ENCODE assay signal across 14 cellular contexts in genomic region chr16:10589106-10589505, GRCh38. TPM values are rescaled to one million over a fixed set of nuclear protein-coding genes. Genes with fewer than 3 reads are reported as not detected.
A peak's percentile ranks its signal among the peaks of the same experiment; 100 is the strongest.
DNase-seq lines count a peak whose midpoint lies in the region; ATAC-seq lines count a peak whose summit lies in the region.
"Had no signal": no experiment of that assay in that cellular context is flagged by ENCODE, and none has a peak within 500 bp of the region (broad histone marks: within the 10 kb centered on the region; RNA-seq: fewer than 3 reads in every experiment).

No MANE protein-coding gene starts in this region.

- 61 to 72% methylated on average over 5 of the region's 5 CpGs for WGBS in aorta, 2 donors

- H3K9me3 ChIP-seq in aorta (ENCODE audit: control insufficient read depth, low read length) = no peaks in the 10 kb centered on the region

- H3K4me3 ChIP-seq in aorta (ENCODE audit: low read length in 2 of 2) = no peak overlapping the region
- H3K4me3 ChIP-seq: GM12878, K562 had no signal

- no peak overlapping the region for H3K27ac ChIP-seq in aorta (ENCODE audit: low read depth in 1 of 2, low read length in 2 of 2)
- H3K27ac ChIP-seq: 22Rv1, HL-60 had no signal

- DNase-seq in DMS153 (lab: John Stamatoyannopoulos, UW) = peak; percentile 38
- DNase-seq in DMS153 treated with DMSO at 0.1 percent for 48 hours (lab: John Stamatoyannopoulos, UW; ENCODE audit: unreplicated experiment) = no peak
- DNase-seq in HT1080 (ENCODE audit: low read depth) = peak; percentile 9
- DNase-seq in cardiac septum (ENCODE audit: low spot score) = no peak
- DNase-seq in aorta = no peak
- no peak for DNase-seq in NCI-H446 (lab: John Stamatoyannopoulos, UW)
- DNase-seq: CD4-positive, CD25-positive, alpha-beta regulatory T cell; DMS79 had no signal

- peaks cover 0 to 2% of the 10 kb centered on the region in 2 donors for H3K27me3 ChIP-seq in aorta (ENCODE audit: control insufficient read depth in 1 of 2, insufficient read depth in 2 of 2, low read length in 1 of 2)

- ATAC-seq in esophagus mucosa (peak; percentile 95), aorta (ENCODE audit: low FRiP score) (no peak)
- ATAC-seq: GM12878, HCT116, K562 had no signal

- intact Hi-C loops in cardiac septum (cut with DNase I) = no loop called here
- intact Hi-C loops in aorta (cut with DNase I) = no loop called here

- no peaks in the 10 kb centered on the region for H3K36me3 ChIP-seq in aorta (ENCODE audit: control insufficient read depth in 1 of 2, insufficient read depth in 2 of 2, low read length in 1 of 2)

- H3K4me1 ChIP-seq in aorta (ENCODE audit: control insufficient read depth in 1 of 2, insufficient read depth in 2 of 2, low read length in 2 of 2) = no peaks in the 10 kb centered on the region

RNA-seq across cellular contexts. Expression of gene EMP2, which starts 8.7 kb away (rescaled TPM):
- total RNA-seq in HT1080 (2014; rRNA removed; shearing (Covaris generic)) = 11.2 and 12.3 TPM in 2 replicates
- polyA plus RNA-seq in HT1080 (2015; cell fraction: cytosol; rRNA removed) = 9.9 and 10.0 TPM in 2 replicates
- polyA plus RNA-seq in HT1080 (2015; cell fraction: nucleus; rRNA removed) = 7.6 and 7.8 TPM in 2 replicates
- total RNA-seq in esophagus mucosa = 208 TPM
- 51.1 TPM for total RNA-seq in cardiac septum
- 100 to 1,000 TPM; 133 to 143 TPM for total RNA-seq in aorta
- polyA plus RNA-seq in aorta = 10 to 100 TPM; 18.9 to 52.6 TPM
- total RNA-seq: CD4-positive, CD25-positive, alpha-beta regulatory T cell had no signal
- polyA plus RNA-seq: CD4-positive, CD25-positive, alpha-beta regulatory T cell had no signal

Comparison
In these comparisons a context has a peak if more than half of its experiments do, and no peak if none do; other contexts are left out.
1. DNase-seq: peak in DMS153 (single experiment) and HT1080 (single experiment); none in DMS153 treated with DMSO at 0.1 percent for 48 hours (single experiment), cardiac septum (single experiment), aorta (0 of 2) and NCI-H446 (0 of 2).